Comparison of ENCODE assay signal across 15 cellular contexts in genomic region chr4:140666889-140667614, GRCh38.
A peak's percentile ranks its signal among the peaks of the same experiment; 100 is the strongest.
DNase-seq lines count a peak whose midpoint lies in the region; ATAC-seq and TF ChIP-seq lines count a peak whose summit lies in the region.
"Had no signal": no experiment of that assay in that cellular context is flagged by ENCODE, and none has a peak within 500 bp of the region (broad histone marks: within the 10 kb centered on the region; RNA-seq: fewer than 3 reads in every experiment).

No MANE protein-coding gene starts in this region.

- no peaks in the 10 kb centered on the region for H3K4me1 Mint-ChIP-seq in neural crest cell

- H3K27ac Mint-ChIP-seq in neural crest cell (ENCODE audit: unreplicated experiment), result peak overlapping the region; percentile 35
- H3K27ac Mint-ChIP-seq: immature natural killer cell; naive thymus-derived CD8-positive, alpha-beta T cell had no signal

- peak; percentile 1 for DNase-seq in NCI-H1105 treated with DMSO at 0.1 percent for 48 hours (lab: John Stamatoyannopoulos, UW)
- no peak for DNase-seq in NCI-H1105 (lab: John Stamatoyannopoulos, UW)
- DNase-seq in NAMALWA (ENCODE audit: low spot score), result peak; percentile 5
- no peak for DNase-seq in neural crest cell (ENCODE audit: low read depth, low spot score)
- no peak for DNase-seq in MV-4-11 (lab: John Stamatoyannopoulos, UW)
- no peak for DNase-seq in SKM-1 (lab: John Stamatoyannopoulos, UW; ENCODE audit: unreplicated experiment)
- DNase-seq: GM23248; immature natural killer cell; naive thymus-derived CD8-positive, alpha-beta T cell; NCI-H510A treated with DMSO at 0.1 percent for 48 hours; SHP77 had no signal

- no peaks in the 10 kb centered on the region for H3K27me3 Mint-ChIP-seq in neural crest cell (ENCODE audit: low read depth)
- H3K27me3 Mint-ChIP-seq: naive thymus-derived CD8-positive, alpha-beta T cell had no signal

- peaks cover 22% of the 10 kb centered on the region for H3K36me3 Mint-ChIP-seq in neural crest cell (ENCODE audit: low read depth)
- H3K36me3 Mint-ChIP-seq: immature natural killer cell; naive thymus-derived CD8-positive, alpha-beta T cell had no signal

- no peak for TF ChIP-seq CTCF in neural crest cell (conservative IDR thresholded peaks at IDR 0.05)

- no peak overlapping the region for H3K4me3 Mint-ChIP-seq in neural crest cell
- H3K4me3 Mint-ChIP-seq: immature natural killer cell; naive thymus-derived CD8-positive, alpha-beta T cell had no signal

- no peaks in the 10 kb centered on the region for H3K9me3 Mint-ChIP-seq in neural crest cell
- H3K9me3 Mint-ChIP-seq: naive thymus-derived CD8-positive, alpha-beta T cell had no signal

- ATAC-seq in GM21576 (IDR thresholded peaks at IDR 0.05; ENCODE audit: unreplicated experiment) (peak; percentile 56), HG03571 (IDR thresholded peaks at IDR 0.05; ENCODE audit: unreplicated experiment) (no peak)
- ATAC-seq: A549; K562; naive thymus-derived CD8-positive, alpha-beta T cell had no signal

Comparison
In these comparisons a context has a peak if more than half of its experiments do, and no peak if none do; other contexts are left out.
1. DNase-seq: peak in NCI-H1105 treated with DMSO at 0.1 percent for 48 hours (single experiment) and NAMALWA (single experiment); none in NCI-H1105 (single experiment), neural crest cell (single experiment), MV-4-11 (single experiment) and SKM-1 (single experiment).